Comparison of ENCODE assay signal across 1 cellular context in genomic region chr9:132857031-132857430, GRCh38.
A peak's percentile ranks its signal among the peaks of the same experiment; 100 is the strongest.
TF ChIP-seq lines count a peak whose summit lies in the region.

No MANE protein-coding gene starts in this region.

TF ChIP-seq in H1, 55 proteins besides CTCF, POLR2A, EP300 and RAD21:
- TF ChIP-seq, protein P1, sequence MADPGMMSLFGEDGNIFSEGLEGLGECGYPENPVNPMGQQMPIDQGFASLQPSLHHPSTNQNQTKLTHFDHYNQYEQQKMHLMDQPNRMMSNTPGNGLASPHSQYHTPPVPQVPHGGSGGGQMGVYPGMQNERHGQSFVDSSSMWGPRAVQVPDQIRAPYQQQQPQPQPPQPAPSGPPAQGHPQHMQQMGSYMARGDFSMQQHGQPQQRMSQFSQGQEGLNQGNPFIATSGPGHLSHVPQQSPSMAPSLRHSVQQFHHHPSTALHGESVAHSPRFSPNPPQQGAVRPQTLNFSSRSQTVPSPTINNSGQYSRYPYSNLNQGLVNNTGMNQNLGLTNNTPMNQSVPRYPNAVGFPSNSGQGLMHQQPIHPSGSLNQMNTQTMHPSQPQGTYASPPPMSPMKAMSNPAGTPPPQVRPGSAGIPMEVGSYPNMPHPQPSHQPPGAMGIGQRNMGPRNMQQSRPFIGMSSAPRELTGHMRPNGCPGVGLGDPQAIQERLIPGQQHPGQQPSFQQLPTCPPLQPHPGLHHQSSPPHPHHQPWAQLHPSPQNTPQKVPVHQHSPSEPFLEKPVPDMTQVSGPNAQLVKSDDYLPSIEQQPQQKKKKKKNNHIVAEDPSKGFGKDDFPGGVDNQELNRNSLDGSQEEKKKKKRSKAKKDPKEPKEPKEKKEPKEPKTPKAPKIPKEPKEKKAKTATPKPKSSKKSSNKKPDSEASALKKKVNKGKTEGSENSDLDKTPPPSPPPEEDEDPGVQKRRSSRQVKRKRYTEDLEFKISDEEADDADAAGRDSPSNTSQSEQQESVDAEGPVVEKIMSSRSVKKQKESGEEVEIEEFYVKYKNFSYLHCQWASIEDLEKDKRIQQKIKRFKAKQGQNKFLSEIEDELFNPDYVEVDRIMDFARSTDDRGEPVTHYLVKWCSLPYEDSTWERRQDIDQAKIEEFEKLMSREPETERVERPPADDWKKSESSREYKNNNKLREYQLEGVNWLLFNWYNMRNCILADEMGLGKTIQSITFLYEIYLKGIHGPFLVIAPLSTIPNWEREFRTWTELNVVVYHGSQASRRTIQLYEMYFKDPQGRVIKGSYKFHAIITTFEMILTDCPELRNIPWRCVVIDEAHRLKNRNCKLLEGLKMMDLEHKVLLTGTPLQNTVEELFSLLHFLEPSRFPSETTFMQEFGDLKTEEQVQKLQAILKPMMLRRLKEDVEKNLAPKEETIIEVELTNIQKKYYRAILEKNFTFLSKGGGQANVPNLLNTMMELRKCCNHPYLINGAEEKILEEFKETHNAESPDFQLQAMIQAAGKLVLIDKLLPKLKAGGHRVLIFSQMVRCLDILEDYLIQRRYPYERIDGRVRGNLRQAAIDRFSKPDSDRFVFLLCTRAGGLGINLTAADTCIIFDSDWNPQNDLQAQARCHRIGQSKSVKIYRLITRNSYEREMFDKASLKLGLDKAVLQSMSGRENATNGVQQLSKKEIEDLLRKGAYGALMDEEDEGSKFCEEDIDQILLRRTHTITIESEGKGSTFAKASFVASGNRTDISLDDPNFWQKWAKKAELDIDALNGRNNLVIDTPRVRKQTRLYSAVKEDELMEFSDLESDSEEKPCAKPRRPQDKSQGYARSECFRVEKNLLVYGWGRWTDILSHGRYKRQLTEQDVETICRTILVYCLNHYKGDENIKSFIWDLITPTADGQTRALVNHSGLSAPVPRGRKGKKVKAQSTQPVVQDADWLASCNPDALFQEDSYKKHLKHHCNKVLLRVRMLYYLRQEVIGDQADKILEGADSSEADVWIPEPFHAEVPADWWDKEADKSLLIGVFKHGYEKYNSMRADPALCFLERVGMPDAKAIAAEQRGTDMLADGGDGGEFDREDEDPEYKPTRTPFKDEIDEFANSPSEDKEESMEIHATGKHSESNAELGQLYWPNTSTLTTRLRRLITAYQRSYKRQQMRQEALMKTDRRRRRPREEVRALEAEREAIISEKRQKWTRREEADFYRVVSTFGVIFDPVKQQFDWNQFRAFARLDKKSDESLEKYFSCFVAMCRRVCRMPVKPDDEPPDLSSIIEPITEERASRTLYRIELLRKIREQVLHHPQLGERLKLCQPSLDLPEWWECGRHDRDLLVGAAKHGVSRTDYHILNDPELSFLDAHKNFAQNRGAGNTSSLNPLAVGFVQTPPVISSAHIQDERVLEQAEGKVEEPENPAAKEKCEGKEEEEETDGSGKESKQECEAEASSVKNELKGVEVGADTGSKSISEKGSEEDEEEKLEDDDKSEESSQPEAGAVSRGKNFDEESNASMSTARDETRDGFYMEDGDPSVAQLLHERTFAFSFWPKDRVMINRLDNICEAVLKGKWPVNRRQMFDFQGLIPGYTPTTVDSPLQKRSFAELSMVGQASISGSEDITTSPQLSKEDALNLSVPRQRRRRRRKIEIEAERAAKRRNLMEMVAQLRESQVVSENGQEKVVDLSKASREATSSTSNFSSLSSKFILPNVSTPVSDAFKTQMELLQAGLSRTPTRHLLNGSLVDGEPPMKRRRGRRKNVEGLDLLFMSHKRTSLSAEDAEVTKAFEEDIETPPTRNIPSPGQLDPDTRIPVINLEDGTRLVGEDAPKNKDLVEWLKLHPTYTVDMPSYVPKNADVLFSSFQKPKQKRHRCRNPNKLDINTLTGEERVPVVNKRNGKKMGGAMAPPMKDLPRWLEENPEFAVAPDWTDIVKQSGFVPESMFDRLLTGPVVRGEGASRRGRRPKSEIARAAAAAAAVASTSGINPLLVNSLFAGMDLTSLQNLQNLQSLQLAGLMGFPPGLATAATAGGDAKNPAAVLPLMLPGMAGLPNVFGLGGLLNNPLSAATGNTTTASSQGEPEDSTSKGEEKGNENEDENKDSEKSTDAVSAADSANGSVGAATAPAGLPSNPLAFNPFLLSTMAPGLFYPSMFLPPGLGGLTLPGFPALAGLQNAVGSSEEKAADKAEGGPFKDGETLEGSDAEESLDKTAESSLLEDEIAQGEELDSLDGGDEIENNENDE (IDR thresholded peaks at IDR 0.05; ENCODE audit: insufficient replicate concordance, low read length) = no peak
- peak; percentile 71; the same call in 1 of the 2 replicates for TF ChIP-seq CEBPB (IDR thresholded peaks at IDR 0.05; ENCODE audit: low read depth, low read length)
